15 cellular contexts compared by ENCODE assay signal in the genomic region with DNA sequence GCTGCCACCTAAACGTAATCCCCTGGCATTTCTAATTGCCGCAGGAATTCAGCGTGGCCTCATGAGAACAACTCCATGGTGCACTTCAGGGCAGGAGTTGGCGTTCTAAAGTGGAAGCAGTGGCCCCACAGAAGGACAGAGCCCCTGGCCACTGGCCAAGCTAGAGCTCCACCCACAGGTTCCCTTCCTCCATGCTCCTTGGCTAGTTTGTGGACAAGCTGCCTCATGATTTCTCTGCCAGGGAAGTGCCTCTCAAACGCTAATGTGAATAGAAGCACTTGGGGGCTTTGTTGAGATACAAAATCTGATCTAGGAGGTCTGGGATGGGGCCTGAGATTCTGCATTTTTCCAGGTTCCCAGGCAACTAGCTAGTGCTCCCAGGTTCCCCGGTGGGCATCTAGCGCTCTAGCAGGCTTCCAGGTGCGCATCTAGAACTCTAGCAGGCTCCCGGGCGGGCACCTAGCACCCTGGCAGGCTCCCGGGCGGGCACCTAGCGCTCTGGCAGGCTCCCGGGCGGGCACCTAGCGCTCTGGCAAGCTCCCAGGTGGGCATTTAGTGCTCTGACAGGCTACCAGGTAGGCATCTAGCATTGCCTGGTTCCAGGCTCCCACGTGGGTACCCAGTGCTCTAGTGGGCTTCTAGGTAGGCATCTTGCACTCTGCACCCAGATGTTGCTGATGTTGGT.
DNase-seq lines count a peak whose midpoint lies in the region; ATAC-seq and TF ChIP-seq lines count a peak whose summit lies in the region.
"Had no signal": no experiment of that assay in that cellular context is flagged by ENCODE, and none has a peak within 500 bp of the region (broad histone marks: within the 10 kb centered on the region; RNA-seq: fewer than 3 reads in every experiment).

No MANE protein-coding gene starts in this region.

- no peaks in the 10 kb centered on the region for H3K36me3 Mint-ChIP-seq in activated T-helper 17 cell treated with anti-CD3 and anti-CD28 coated beads, Interleukin-2, amount 50 U/mL, for 72 hours (ENCODE audit: low read depth)
- H3K36me3 Mint-ChIP-seq: activated naive CD8-positive, alpha-beta T cell had no signal

- WGBS in lung, 2 donors: 76 to 85% methylated on average over 17 of the region's 17 CpGs

- TF ChIP-seq CTCF in choroid plexus epithelial cell (conservative IDR thresholded peaks at IDR 0.05; ENCODE audit: low read depth, low read length) (no peak), lung (IDR thresholded peaks at IDR 0.05; ENCODE audit: control extremely low read depth, extremely low read depth) (no peak), upper lobe of right lung (IDR thresholded peaks at IDR 0.05) (no peak)

- H3K4me1 ChIP-seq in lung (ENCODE audit: control insufficient read depth in 2 of 2, insufficient read depth in 2 of 2, low read length in 2 of 2) (peaks cover 3% of the 10 kb centered on the region in 2 donors), upper lobe of right lung (no peaks in the 10 kb centered on the region)

- H3K4me3 Mint-ChIP-seq in activated T-helper 17 cell treated with anti-CD3 and anti-CD28 coated beads, Interleukin-2, amount 50 U/mL, for 72 hours: no peak overlapping the region
- H3K4me3 Mint-ChIP-seq: activated B cell treated with CpG ODN at 0.5 μM for 24 hours; activated naive CD8-positive, alpha-beta T cell had no signal

- H3K27me3 ChIP-seq in lung (ENCODE audit: control insufficient read depth, insufficient read depth): no peaks in the 10 kb centered on the region
- no peaks in the 10 kb centered on the region for H3K27me3 ChIP-seq in upper lobe of right lung
- H3K27me3 ChIP-seq: neutrophil had no signal

- peaks cover 2% of the 10 kb centered on the region for H3K4me1 Mint-ChIP-seq in activated T-helper 17 cell treated with anti-CD3 and anti-CD28 coated beads, Interleukin-2, amount 50 U/mL, for 72 hours
- H3K4me1 Mint-ChIP-seq: activated B cell treated with CpG ODN at 0.5 μM for 24 hours had no signal

- DNase-seq in Right ventricle myocardium inferior (ENCODE audit: missing footprints): peak; percentile 78
- DNase-seq in cardiac septum (ENCODE audit: low spot score): no peak
- DNase-seq in choroid plexus epithelial cell (ENCODE audit: low read depth): peak; percentile 8
- DNase-seq in lung (ENCODE audit: low spot score): peak; percentile 76
- peak; percentile 89 for DNase-seq in upper lobe of right lung
- DNase-seq in NCI-H2227 treated with DMSO at 0.1 percent for 48 hours (lab: John Stamatoyannopoulos, UW): no peak
- DNase-seq: ACHN, activated B cell treated with CpG ODN at 0.5 μM for 24 hours, MM.1S had no signal

- H3K27ac ChIP-seq in lung (ENCODE audit: low read depth in 1 of 2, low read length in 1 of 2): no peak overlapping the region
- H3K27ac ChIP-seq in upper lobe of right lung: no peak overlapping the region
- H3K27ac ChIP-seq: epithelial cell of prostate, neutrophil had no signal

- intact Hi-C loops in Right ventricle myocardium inferior (cut with DNase I): loop anchor here (5.0 kb wide), 1 partner anchor 91 kb away; no protein-coding TSS in a partner anchor
- intact Hi-C loops in cardiac septum (cut with DNase I): no loop called here
- intact Hi-C loops in upper lobe of right lung (cut with DNase I): no loop called here

- no peak overlapping the region for H3K27ac Mint-ChIP-seq in activated T-helper 17 cell treated with anti-CD3 and anti-CD28 coated beads, Interleukin-2, amount 50 U/mL, for 72 hours
- H3K27ac Mint-ChIP-seq: activated B cell treated with CpG ODN at 0.5 μM for 24 hours; activated naive CD8-positive, alpha-beta T cell had no signal

- ATAC-seq in Right ventricle myocardium inferior (peak; percentile 74), lung (ENCODE audit: insufficient read depth, low FRiP score) (peak; percentile 59), upper lobe of right lung (peak; percentile 85), HG02678 (IDR thresholded peaks at IDR 0.05; ENCODE audit: unreplicated experiment) (no peak)
- ATAC-seq in activated T-helper 17 cell treated with anti-CD3 and anti-CD28 coated beads, Interleukin-2, amount 50 U/mL, for 72 hours (replicated peaks): no peak

- H3K36me3 ChIP-seq in lung (ENCODE audit: control insufficient read depth in 2 of 2, insufficient read depth in 2 of 2, low read length in 2 of 2) (no peaks in the 10 kb centered on the region), upper lobe of right lung (no peaks in the 10 kb centered on the region)
- H3K36me3 ChIP-seq: neutrophil had no signal

- H3K9me3 ChIP-seq in lung (ENCODE audit: control insufficient read depth in 2 of 2, insufficient read depth in 1 of 2, low read length in 1 of 2) (peaks cover 0 to 3% of the 10 kb centered on the region in 2 donors), upper lobe of right lung (no peaks in the 10 kb centered on the region)
- H3K9me3 ChIP-seq: neutrophil had no signal

- H3K27me3 Mint-ChIP-seq in activated T-helper 17 cell treated with anti-CD3 and anti-CD28 coated beads, Interleukin-2, amount 50 U/mL, for 72 hours: peaks cover 7% of the 10 kb centered on the region
- H3K27me3 Mint-ChIP-seq: activated B cell treated with CpG ODN at 0.5 μM for 24 hours; activated naive CD8-positive, alpha-beta T cell had no signal

- H3K9me3 Mint-ChIP-seq in activated T-helper 17 cell treated with anti-CD3 and anti-CD28 coated beads, Interleukin-2, amount 50 U/mL, for 72 hours: no peaks in the 10 kb centered on the region
- H3K9me3 Mint-ChIP-seq: activated B cell treated with CpG ODN at 0.5 μM for 24 hours had no signal

- H3K4me3 ChIP-seq in choroid plexus epithelial cell (ENCODE audit: low read depth, low read length) (no peak overlapping the region), lung (no peak overlapping the region), upper lobe of right lung (no peak overlapping the region)
- H3K4me3 ChIP-seq: skin epidermis had no signal

Comparison
In these comparisons a context has a peak if more than half of its experiments do, and no peak if none do; other contexts are left out.
1. DNase-seq: peak in Right ventricle myocardium inferior (single experiment), choroid plexus epithelial cell (single experiment), lung (single experiment) and upper lobe of right lung (single experiment); none in cardiac septum (single experiment) and NCI-H2227 treated with DMSO at 0.1 percent for 48 hours (single experiment).
2. ATAC-seq: peak in Right ventricle myocardium inferior (single experiment), lung (single experiment) and upper lobe of right lung (single experiment); none in activated T-helper 17 cell treated with anti-CD3 and anti-CD28 coated beads, Interleukin-2, amount 50 U/mL, for 72 hours (single experiment) and HG02678 (single experiment).